In the genomic region with DNA sequence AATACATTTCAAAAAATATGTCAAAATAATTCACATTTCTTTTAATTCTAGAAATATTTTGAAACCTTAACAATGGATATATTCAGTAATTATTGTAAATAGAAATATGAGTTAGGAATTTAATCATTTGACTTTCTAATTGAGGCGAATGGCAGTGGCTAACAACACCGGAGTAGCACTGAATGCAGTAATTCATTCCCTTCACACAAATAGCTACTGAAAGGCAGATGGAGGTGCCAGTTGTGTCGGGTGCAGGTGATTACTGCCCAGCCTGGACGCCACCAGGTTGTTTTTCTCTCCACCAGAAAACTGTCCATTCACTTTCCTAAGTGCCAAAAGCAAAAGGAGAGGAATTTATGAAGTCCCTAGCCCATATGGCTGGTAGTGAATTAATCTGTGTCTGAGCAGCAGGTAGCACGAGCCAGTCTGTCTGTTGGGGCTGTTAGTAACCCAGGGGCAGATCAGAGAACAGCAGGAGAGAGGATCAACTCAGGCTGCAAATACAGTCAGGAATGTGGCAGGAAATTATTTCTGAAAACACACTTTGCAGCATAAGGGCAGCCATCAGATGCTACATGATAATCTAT, we compare ENCODE assay signal across 32 cellular contexts.
A peak's percentile ranks its signal among the peaks of the same experiment; 100 is the strongest.
DNase-seq lines count a peak whose midpoint lies in the region; ATAC-seq, FAIRE-seq and TF ChIP-seq lines count a peak whose summit lies in the region.
"Had no signal": no experiment of that assay in that cellular context is flagged by ENCODE, and none has a peak within 500 bp of the region (broad histone marks: within the 10 kb centered on the region; RNA-seq: fewer than 3 reads in every experiment).

No MANE protein-coding gene starts in this region.

- no peak overlapping the region for H2BK5ac ChIP-seq in mesendoderm (ENCODE audit: low read length)

- no peak overlapping the region for H3K4ac ChIP-seq in mesendoderm (ENCODE audit: low read depth, low read length)

- H3K18ac ChIP-seq in mesendoderm (ENCODE audit: low read length) = no peak overlapping the region

- no peaks in the 10 kb centered on the region for H3K79me2 ChIP-seq in mesendoderm (ENCODE audit: control insufficient read depth, insufficient read depth, low read length)
- H3K79me2 ChIP-seq: parathyroid adenoma had no signal

- no peak overlapping the region for H3K4me3 ChIP-seq in WERI-Rb-1 (ENCODE audit: low read depth, low read length)
- no peak overlapping the region for H3K4me3 ChIP-seq in mesendoderm (ENCODE audit: low read length)
- no peak overlapping the region for H3K4me3 ChIP-seq in Peyer's patch
- H3K4me3 ChIP-seq: A549, smooth muscle cell, testis had no signal

- no peak overlapping the region for H3K56ac ChIP-seq in mesendoderm (ENCODE audit: low read length)

- no peak for ATAC-seq in HG02678 (IDR thresholded peaks at IDR 0.05; ENCODE audit: unreplicated experiment)
- ATAC-seq in stimulated activated naive CD8-positive, alpha-beta T cell treated with anti-CD3 and anti-CD28 coated beads, Interleukin-15, amount 100 ng/mL, for 72 hours = no peak
- ATAC-seq: A549; effector memory CD8-positive, alpha-beta T cell; left lobe of liver; stimulated activated naive CD8-positive, alpha-beta T cell treated with anti-CD3 and anti-CD28 coated beads, Interleukin-15, Interleukin-2, amounts not matched to agents 100 U/mL and 50 U/mL, for 24 hours had no signal

- no peak overlapping the region for H3K27ac Mint-ChIP-seq in stimulated activated naive CD8-positive, alpha-beta T cell treated with anti-CD3 and anti-CD28 coated beads, Interleukin-15, amount 100 ng/mL, for 72 hours
- H3K27ac Mint-ChIP-seq: activated naive CD8-positive, alpha-beta T cell; CD4-positive, CD25-positive, alpha-beta regulatory T cell; effector memory CD8-positive, alpha-beta T cell had no signal

- H3K27me3 ChIP-seq in WERI-Rb-1 (ENCODE audit: insufficient read depth, low read depth, severe bottlenecking) = no peaks in the 10 kb centered on the region
- H3K27me3 ChIP-seq in mesendoderm (ENCODE audit: insufficient read depth, low read length, poor library complexity) = no peaks in the 10 kb centered on the region
- no peaks in the 10 kb centered on the region for H3K27me3 ChIP-seq in Peyer's patch
- H3K27me3 ChIP-seq: testis had no signal

- peak; percentile 97 for FAIRE-seq in D721Med (lab: Jason Lieb, UNC)
- FAIRE-seq: A549, bronchial epithelial cell, GM18507, GM19239 had no signal

- no peak overlapping the region for H4K5ac ChIP-seq in mesendoderm (ENCODE audit: low read length)

- H2AK5ac ChIP-seq in mesendoderm (ENCODE audit: low read length) = no peak overlapping the region

- H3K9me3 ChIP-seq in WERI-Rb-1 (ENCODE audit: severe bottlenecking) = no peaks in the 10 kb centered on the region
- H3K9me3 ChIP-seq in Peyer's patch = no peaks in the 10 kb centered on the region
- H3K9me3 ChIP-seq: A549, testis had no signal

- no peak for TF ChIP-seq POLR2A in Peyer's patch (IDR thresholded peaks at IDR 0.05)

- DNase-seq in D721Med (ENCODE audit: insufficient read length, low spot score) (no peak), NCI-H1048 (lab: John Stamatoyannopoulos, UW) (peak; percentile 28), WERI-Rb-1 (peak; percentile 73), mesendoderm (peak; percentile 65), RKO (ENCODE audit: low spot score) (no peak), Peyer's patch (no peak)
- DNase-seq in stimulated activated naive CD8-positive, alpha-beta T cell treated with anti-CD3 and anti-CD28 coated beads, Interleukin-15, amount 100 ng/mL, for 72 hours = no peak
- DNase-seq: activated CD4-positive, alpha-beta T cell treated with anti-CD3 and anti-CD28 coated beads for 48 hours; AML-193; Calu3; CD4-positive, CD25-positive, alpha-beta regulatory T cell; effector memory CD8-positive, alpha-beta T cell; erythroblast; KBM-7; mesenchymal stem cell; NCI-H1105; NCI-H2081 treated with DMSO at 0.1 percent for 48 hours; SHP77; stimulated activated naive CD8-positive, alpha-beta T cell treated with anti-CD3 and anti-CD28 coated beads, Interleukin-15, Interleukin-2, amounts not matched to agents 100 U/mL and 50 U/mL, for 24 hours; testis had no signal

- H3K27me3 Mint-ChIP-seq in stimulated activated naive CD8-positive, alpha-beta T cell treated with anti-CD3 and anti-CD28 coated beads, Interleukin-15, amount 100 ng/mL, for 72 hours = no peaks in the 10 kb centered on the region
- H3K27me3 Mint-ChIP-seq: CD4-positive, CD25-positive, alpha-beta regulatory T cell; effector memory CD8-positive, alpha-beta T cell had no signal

- H3K4me1 Mint-ChIP-seq in stimulated activated naive CD8-positive, alpha-beta T cell treated with anti-CD3 and anti-CD28 coated beads, Interleukin-15, amount 100 ng/mL, for 72 hours = no peaks in the 10 kb centered on the region
- H3K4me1 Mint-ChIP-seq: CD4-positive, CD25-positive, alpha-beta regulatory T cell; neural crest cell had no signal

- no peak overlapping the region for H4K8ac ChIP-seq in mesendoderm (ENCODE audit: low read depth, low read length)

- peaks cover 0 to 2% of the 10 kb centered on the region in 2 donors for H3K9me3 Mint-ChIP-seq in stimulated activated naive CD8-positive, alpha-beta T cell treated with anti-CD3 and anti-CD28 coated beads, Interleukin-15, amount 100 ng/mL, for 72 hours
- H3K9me3 Mint-ChIP-seq: neural crest cell had no signal

- H3K79me1 ChIP-seq in mesendoderm (ENCODE audit: low read length) = no peaks in the 10 kb centered on the region

- no peak overlapping the region for H3K4me3 Mint-ChIP-seq in stimulated activated naive CD8-positive, alpha-beta T cell treated with anti-CD3 and anti-CD28 coated beads, Interleukin-15, amount 100 ng/mL, for 72 hours
- H3K4me3 Mint-ChIP-seq: activated naive CD8-positive, alpha-beta T cell; CD4-positive, CD25-positive, alpha-beta regulatory T cell; effector memory CD8-positive, alpha-beta T cell; neural crest cell had no signal

- H2BK120ac ChIP-seq in mesendoderm (ENCODE audit: low read depth, low read length) = no peak overlapping the region

- H3K27ac ChIP-seq in WERI-Rb-1 = peak overlapping the region; percentile 66
- H3K27ac ChIP-seq in mesendoderm (ENCODE audit: low read depth, low read length) = no peak overlapping the region
- no peak overlapping the region for H3K27ac ChIP-seq in Peyer's patch
- H3K27ac ChIP-seq: A549, HL-60, parathyroid adenoma, testis, VCaP had no signal

- no CpG with 5 or more reads among the region's 5 CpGs for WGBS in mesendoderm (ENCODE audit: extremely low coverage, insufficient coverage, low lambda C conversion rate)

- H3K4me1 ChIP-seq in mesendoderm (ENCODE audit: control insufficient read depth, low read depth, low read length) (peaks cover 2% of the 10 kb centered on the region), Peyer's patch (no peaks in the 10 kb centered on the region)
- H3K4me1 ChIP-seq: A549, parathyroid adenoma, testis had no signal

- no peak overlapping the region for H3K23ac ChIP-seq in mesendoderm (ENCODE audit: low read length)

- no peak overlapping the region for H3K4me2 ChIP-seq in mesendoderm (ENCODE audit: low read length)
- H3K4me2 ChIP-seq: A549, smooth muscle cell had no signal

- TF ChIP-seq CTCF in D721Med (IDR thresholded peaks at IDR 0.05; ENCODE audit: insufficient read depth, missing control alignments) (no peak), WERI-Rb-1 (IDR thresholded peaks at IDR 0.05; ENCODE audit: low read depth, low read length) (no peak), Peyer's patch (IDR thresholded peaks at IDR 0.05) (no peak)

- H3K9ac ChIP-seq in mesendoderm (ENCODE audit: low read length) = no peak overlapping the region
- H3K9ac ChIP-seq: parathyroid adenoma had no signal

- H3K36me3 ChIP-seq in WERI-Rb-1 (no peaks in the 10 kb centered on the region), mesendoderm (ENCODE audit: control insufficient read depth, insufficient read depth, low read length) (no peaks in the 10 kb centered on the region), Peyer's patch (no peaks in the 10 kb centered on the region)

- H2BK15ac ChIP-seq in mesendoderm (replicated peaks; ENCODE audit: low read depth) = no peak overlapping the region

Comparison
In these comparisons a context has a peak if more than half of its experiments do, and no peak if none do; other contexts are left out.
1. DNase-seq: peak in NCI-H1048 (single experiment), WERI-Rb-1 (single experiment) and mesendoderm (single experiment); none in D721Med (single experiment), RKO (single experiment), Peyer's patch (0 of 3) and stimulated activated naive CD8-positive, alpha-beta T cell treated with anti-CD3 and anti-CD28 coated beads, Interleukin-15, amount 100 ng/mL, for 72 hours (0 of 2).